ENCODE assay signal across 9 cellular contexts in the genomic region with DNA sequence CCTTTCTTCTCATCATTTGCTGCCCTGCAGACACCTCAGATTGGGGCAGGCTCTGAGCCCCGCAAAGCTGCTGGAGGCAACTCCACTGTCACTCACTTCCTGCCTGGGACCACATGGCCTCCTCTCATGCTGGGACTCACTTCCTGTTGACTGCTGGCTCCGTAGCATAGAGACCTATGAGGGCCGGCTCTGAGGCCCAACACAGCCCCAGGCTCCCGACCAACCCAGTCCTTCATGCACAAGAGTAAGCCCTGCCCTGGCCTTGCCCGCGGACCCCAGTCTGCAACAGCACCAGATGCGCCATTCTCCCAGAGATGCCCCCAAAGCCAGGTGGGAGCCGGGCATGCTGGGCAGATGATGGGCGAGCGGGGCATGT.
DNase-seq lines count a peak whose midpoint lies in the region; ATAC-seq and TF ChIP-seq lines count a peak whose summit lies in the region.
"Had no signal": no experiment of that assay in that cellular context is flagged by ENCODE, and none has a peak within 500 bp of the region (broad histone marks: within the 10 kb centered on the region; RNA-seq: fewer than 3 reads in every experiment).

No MANE protein-coding gene starts in this region.

- TF ChIP-seq POLR2A in erythroblast (IDR thresholded peaks at IDR 0.05; ENCODE audit: low read length) = no peak

- H3K27ac ChIP-seq in effector memory CD4-positive, alpha-beta T cell (ENCODE audit: insufficient read depth, low read length, poor library complexity, severe bottlenecking) = peak overlapping the region; percentile 67

- H3K27me3 ChIP-seq in effector memory CD4-positive, alpha-beta T cell (replicated peaks; ENCODE audit: control insufficient read depth, insufficient read depth, low read length, poor library complexity, severe bottlenecking) = no peaks in the 10 kb centered on the region
- H3K27me3 ChIP-seq: gastrocnemius medialis had no signal

- ATAC-seq in GM18502 (IDR thresholded peaks at IDR 0.05; ENCODE audit: poor library complexity, unreplicated experiment) = peak; percentile 73
- peak; percentile 70 for ATAC-seq in HG03108 (IDR thresholded peaks at IDR 0.05; ENCODE audit: unreplicated experiment)
- peak; percentile 100 for ATAC-seq in activated CD4-positive, CD25-positive, alpha-beta regulatory T cell treated with anti-CD3 and anti-CD28 coated beads, Interleukin-2, amount 50 U/mL, for 24 hours
- no peak for ATAC-seq in GM18873 (IDR thresholded peaks at IDR 0.05; ENCODE audit: low FRiP score, unreplicated experiment)

- DNase-seq in effector memory CD4-positive, alpha-beta T cell = peak; percentile 36 to 54 (median 47)
- peak; percentile 26 for DNase-seq in stimulated activated CD8-positive, alpha-beta memory T cell treated with anti-CD3 and anti-CD28 coated beads, Interleukin-15, amount 100 ng/mL, for 1 hour (ENCODE audit: low read depth)
- DNase-seq in erythroblast (lab: John Stamatoyannopoulos, UW) (no peak), NCI-H2171 (lab: John Stamatoyannopoulos, UW) (no peak)
- DNase-seq: gastrocnemius medialis had no signal

- H3K36me3 ChIP-seq in effector memory CD4-positive, alpha-beta T cell (ENCODE audit: control insufficient read depth, insufficient read depth, low read length) = peaks cover 18% of the 10 kb centered on the region

- no peaks in the 10 kb centered on the region for H3K9me3 ChIP-seq in effector memory CD4-positive, alpha-beta T cell (ENCODE audit: control insufficient read depth, low read length)
- H3K9me3 ChIP-seq: gastrocnemius medialis had no signal

- H3K4me1 ChIP-seq in effector memory CD4-positive, alpha-beta T cell (ENCODE audit: control insufficient read depth, insufficient read depth, low read length, poor library complexity, severe bottlenecking) = peaks cover 29% of the 10 kb centered on the region

- H3K4me3 ChIP-seq in effector memory CD4-positive, alpha-beta T cell (ENCODE audit: insufficient read depth, low read depth, low read length, poor library complexity, severe bottlenecking) = no peak overlapping the region
- H3K4me3 ChIP-seq: gastrocnemius medialis had no signal

Comparison
In these comparisons a context has a peak if more than half of its experiments do, and no peak if none do; other contexts are left out.
1. DNase-seq: peak in effector memory CD4-positive, alpha-beta T cell (3 of 3) and stimulated activated CD8-positive, alpha-beta memory T cell treated with anti-CD3 and anti-CD28 coated beads, Interleukin-15, amount 100 ng/mL, for 1 hour (single experiment); none in erythroblast (0 of 2) and NCI-H2171 (single experiment).